20 cellular contexts compared by ENCODE assay signal in the genomic region with DNA sequence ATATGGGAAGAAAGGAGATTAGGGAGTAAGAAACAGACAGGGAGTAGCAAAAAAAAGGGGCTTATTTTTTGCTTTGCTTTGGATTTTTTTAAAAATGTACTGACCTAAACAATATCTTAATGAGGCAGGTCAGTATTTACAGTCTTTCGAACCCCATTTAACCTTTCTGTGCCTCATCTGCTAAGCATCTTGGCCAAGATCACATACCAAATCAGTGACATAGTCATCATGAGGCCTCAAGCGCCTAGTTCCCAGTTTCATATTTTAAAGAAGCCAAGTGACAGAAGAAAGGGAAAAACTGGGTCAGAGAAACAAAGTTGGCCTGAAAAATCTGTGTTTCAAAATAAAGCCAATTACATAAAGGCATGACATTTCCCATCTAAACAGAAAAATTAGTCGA.
DNase-seq lines count a peak whose midpoint lies in the region; ATAC-seq, FAIRE-seq and TF ChIP-seq lines count a peak whose summit lies in the region.
"Had no signal": no experiment of that assay in that cellular context is flagged by ENCODE, and none has a peak within 500 bp of the region (broad histone marks: within the 10 kb centered on the region; RNA-seq: fewer than 3 reads in every experiment).

No MANE protein-coding gene starts in this region.

- H3K4me1 Mint-ChIP-seq in MCF 10A (ENCODE audit: insufficient read depth, unreplicated experiment) = no peaks in the 10 kb centered on the region
- H3K4me1 Mint-ChIP-seq: activated CD4-positive, alpha-beta T cell treated with anti-CD3 and anti-CD28 coated beads for 36 hours; GM23338 had no signal

- H3K36me3 ChIP-seq in breast epithelium (no peaks in the 10 kb centered on the region), uterus (no peaks in the 10 kb centered on the region)

- H3K4me3 ChIP-seq in breast epithelium (no peak overlapping the region), cardiac fibroblast (replicated peaks in 1 of 2; ENCODE audit: low read depth in 2 of 2, low read length in 2 of 2) (no peak overlapping the region), uterus (no peak overlapping the region)
- H3K4me3 ChIP-seq: GM23338 had no signal

- H3K9me3 Mint-ChIP-seq in MCF 10A (ENCODE audit: unreplicated experiment) = no peaks in the 10 kb centered on the region
- H3K9me3 Mint-ChIP-seq: GM23338 had no signal

- no peak for ATAC-seq in GM21423 (IDR thresholded peaks at IDR 0.05; ENCODE audit: unreplicated experiment)
- ATAC-seq: activated CD4-positive, alpha-beta T cell treated with anti-CD3 and anti-CD28 coated beads for 36 hours; GM23338 had no signal

- FAIRE-seq in frontal cortex (lab: Jason Lieb, UNC) = no peak
- FAIRE-seq: G401.6 had no signal

- H3K4me3 Mint-ChIP-seq in MCF 10A (ENCODE audit: unreplicated experiment) = no peak overlapping the region
- H3K4me3 Mint-ChIP-seq: activated CD4-positive, alpha-beta T cell treated with anti-CD3 and anti-CD28 coated beads for 36 hours; activated naive CD8-positive, alpha-beta T cell; GM23338 had no signal

- H3K36me3 Mint-ChIP-seq in MCF 10A (ENCODE audit: insufficient read depth, unreplicated experiment) = no peaks in the 10 kb centered on the region
- H3K36me3 Mint-ChIP-seq: activated naive CD8-positive, alpha-beta T cell had no signal

- TF ChIP-seq POLR2A in breast epithelium (IDR thresholded peaks at IDR 0.05) (no peak), uterus (IDR thresholded peaks at IDR 0.05) (no peak)

- peaks cover 0 to 2% of the 10 kb centered on the region in 2 donors for H3K9me3 ChIP-seq in breast epithelium
- H3K9me3 ChIP-seq in uterus = no peaks in the 10 kb centered on the region

- BruUV-seq in MCF 10A (replicated peaks; lab: Mats Ljungman, UMichigan) = no TSS peak

- no peaks in the 10 kb centered on the region for H3K27me3 ChIP-seq in breast epithelium
- H3K27me3 ChIP-seq in uterus = no peaks in the 10 kb centered on the region

- POLR2A ChIA-PET in MCF 10A (lab: Yijun Ruan, JAX) = no interaction called here

- H3K27ac ChIP-seq in breast epithelium = peak overlapping the region; percentile 0 to 4
- H3K27ac ChIP-seq in uterus = peak overlapping the region; percentile 45 to 58
- H3K27ac ChIP-seq: C4-2B, epithelial cell of prostate had no signal

- CTCF ChIA-PET in MCF 10A (lab: Yijun Ruan, JAX) = no interaction called here

- DNase-seq in breast epithelium (ENCODE audit: low spot score in 2 of 2) (no peak), MCF 10A (ENCODE audit: unreplicated experiment) (no peak), cardiac fibroblast (ENCODE audit: low read depth in 2 of 2) (peak; percentile 32 to 46), iris pigment epithelial cell (ENCODE audit: low read depth) (peak; percentile 72), uterus (no peak), frontal cortex (ENCODE audit: low spot score in 2 of 2) (no peak), NCI-H774 (lab: John Stamatoyannopoulos, UW) (no peak)
- DNase-seq: 8988T; activated CD4-positive, alpha-beta T cell treated with anti-CD3 and anti-CD28 coated beads for 36 hours; NCI-H2171 treated with DMSO at 0.1 percent for 48 hours; NCI-H748 treated with DMSO at 0.1 percent for 48 hours; SHP77 treated with DMSO at 0.1 percent for 48 hours; stimulated activated CD8-positive, alpha-beta memory T cell treated with anti-CD3 and anti-CD28 coated beads, Interleukin-4, amount 100 ng/mL, for 48 hours; T-helper 1 cell had no signal

- H3K4me1 ChIP-seq in breast epithelium (no peaks in the 10 kb centered on the region), uterus (no peaks in the 10 kb centered on the region)

- peaks cover 26% of the 10 kb centered on the region for H3K27me3 Mint-ChIP-seq in MCF 10A (ENCODE audit: insufficient read depth, unreplicated experiment)
- H3K27me3 Mint-ChIP-seq: activated CD4-positive, alpha-beta T cell treated with anti-CD3 and anti-CD28 coated beads for 36 hours; activated naive CD8-positive, alpha-beta T cell had no signal

- no peak overlapping the region for H3K27ac Mint-ChIP-seq in MCF 10A (ENCODE audit: low read depth, unreplicated experiment)
- H3K27ac Mint-ChIP-seq: activated CD4-positive, alpha-beta T cell treated with anti-CD3 and anti-CD28 coated beads for 36 hours; activated naive CD8-positive, alpha-beta T cell; GM23338 had no signal

- TF ChIP-seq CTCF in breast epithelium (IDR thresholded peaks at IDR 0.05) (no peak), MCF 10A (IDR thresholded peaks at IDR 0.05; ENCODE audit: unreplicated experiment) (no peak), cardiac fibroblast (IDR thresholded peaks at IDR 0.05; ENCODE audit: low read depth, low read length) (no peak), uterus (IDR thresholded peaks at IDR 0.05) (no peak)

- intact Hi-C loops in breast epithelium (cut with DNase I; ENCODE audit: low total_unique reads) (no loop called here), MCF 10A (cut with micrococcal nuclease) (loop anchor here (10.0 kb wide), 1 partner anchor 1756 kb away; no protein-coding TSS in a partner anchor), uterus (cut with DNase I; ENCODE audit: low total_unique reads) (no loop called here)

Comparison
In these comparisons a context has a peak if more than half of its experiments do, and no peak if none do; other contexts are left out.
1. DNase-seq: peak in cardiac fibroblast (2 of 2) and iris pigment epithelial cell (single experiment); none in breast epithelium (0 of 2), MCF 10A (single experiment), uterus (0 of 2), frontal cortex (0 of 2) and NCI-H774 (single experiment).